27 cellular contexts compared by ENCODE assay signal in the genomic region with DNA sequence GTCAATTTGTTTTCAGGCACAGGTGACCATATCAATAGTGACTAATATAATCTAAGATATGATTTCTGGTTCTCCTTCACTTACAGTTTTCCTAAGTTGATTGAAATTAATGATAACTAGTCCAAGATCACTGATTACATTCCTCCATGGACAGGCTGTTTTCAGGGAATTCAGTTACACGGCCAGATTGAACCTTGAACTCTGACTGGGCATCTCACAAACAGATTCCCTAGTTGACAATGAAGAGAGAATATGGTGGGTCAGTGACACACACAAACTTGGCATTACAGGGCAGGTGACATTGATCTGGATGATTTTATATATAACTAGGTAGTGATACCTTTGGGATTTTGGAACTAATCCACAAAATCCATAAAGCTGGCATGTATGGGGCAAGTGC.
"Had no signal": no experiment of that assay in that cellular context is flagged by ENCODE, and none has a peak within 500 bp of the region (broad histone marks: within the 10 kb centered on the region; RNA-seq: fewer than 3 reads in every experiment).

No MANE protein-coding gene starts in this region.

- H2AFZ ChIP-seq: hepatocyte had no signal

- ATAC-seq: effector memory CD8-positive, alpha-beta T cell; esophagus mucosa; gastrocnemius medialis; heart left ventricle; left colon; lower lobe of right lung; mucosa of descending colon had no signal

- H3K79me2 ChIP-seq: hepatocyte had no signal

- H3K27ac ChIP-seq: colonic mucosa, epithelial cell of prostate, esophagus squamous epithelium, gastrocnemius medialis, heart left ventricle, hepatocyte, left ventricle myocardium inferior, lower lobe of right lung had no signal

- H3K9me3 Mint-ChIP-seq: dendritic cell treated with granulocyte-macrophage colony-stimulating factor and Interleukin-4, amounts not matched to agents 40 ng/mL and 50 ng/mL, for 4 days; effector memory CD8-positive, alpha-beta T cell; immature natural killer cell had no signal

- H3K4me3 ChIP-seq: colonic mucosa, esophagus squamous epithelium, gastrocnemius medialis, heart left ventricle, hepatocyte, left ventricle myocardium inferior, lower lobe of right lung, mucosa of descending colon had no signal

- DNase-seq: colonic mucosa; cortex of kidney; effector CD8-positive, alpha-beta T cell; effector memory CD8-positive, alpha-beta T cell; endodermal cell; erythroblast; esophagus squamous epithelium; foreskin fibroblast; foreskin melanocyte; gastrocnemius medialis; heart left ventricle; hypothalamus; immature natural killer cell; islet precursor cell; kidney; kidney glomerular epithelial cell; left colon; left ventricle myocardium inferior; lower lobe of right lung; mesenchymal stem cell; mucosa of descending colon; naive B cell had no signal

- H3K4me1 ChIP-seq: colonic mucosa, gastrocnemius medialis, heart left ventricle, left ventricle myocardium inferior, lower lobe of right lung had no signal

- H3K36me3 Mint-ChIP-seq: immature natural killer cell, mesothelial cell of epicardium, naive B cell had no signal

- H3K4me1 Mint-ChIP-seq: immature natural killer cell, mesothelial cell of epicardium, naive B cell had no signal

- H3K27me3 Mint-ChIP-seq: effector memory CD8-positive, alpha-beta T cell; naive B cell had no signal

- H3K36me3 ChIP-seq: colonic mucosa, esophagus squamous epithelium, gastrocnemius medialis, heart left ventricle, left ventricle myocardium inferior, lower lobe of right lung had no signal

- H3K27me3 ChIP-seq: colonic mucosa, gastrocnemius medialis, hepatocyte had no signal

- H3K27ac Mint-ChIP-seq: dendritic cell treated with granulocyte-macrophage colony-stimulating factor and Interleukin-4, amounts not matched to agents 40 ng/mL and 50 ng/mL, for 4 days; effector memory CD8-positive, alpha-beta T cell; endodermal cell; immature natural killer cell; mesothelial cell of epicardium; naive B cell had no signal

- H3K4me2 ChIP-seq: hepatocyte had no signal

- H3K4me3 Mint-ChIP-seq: dendritic cell treated with granulocyte-macrophage colony-stimulating factor and Interleukin-4, amounts not matched to agents 40 ng/mL and 50 ng/mL, for 4 days; effector memory CD8-positive, alpha-beta T cell; endodermal cell; immature natural killer cell; mesothelial cell of epicardium; naive B cell had no signal

- H3K9me3 ChIP-seq: colonic mucosa, esophagus squamous epithelium, gastrocnemius medialis, heart left ventricle, left ventricle myocardium inferior, lower lobe of right lung, mucosa of descending colon had no signal
